ENCODE assay signal across 24 cellular contexts in the genomic region with DNA sequence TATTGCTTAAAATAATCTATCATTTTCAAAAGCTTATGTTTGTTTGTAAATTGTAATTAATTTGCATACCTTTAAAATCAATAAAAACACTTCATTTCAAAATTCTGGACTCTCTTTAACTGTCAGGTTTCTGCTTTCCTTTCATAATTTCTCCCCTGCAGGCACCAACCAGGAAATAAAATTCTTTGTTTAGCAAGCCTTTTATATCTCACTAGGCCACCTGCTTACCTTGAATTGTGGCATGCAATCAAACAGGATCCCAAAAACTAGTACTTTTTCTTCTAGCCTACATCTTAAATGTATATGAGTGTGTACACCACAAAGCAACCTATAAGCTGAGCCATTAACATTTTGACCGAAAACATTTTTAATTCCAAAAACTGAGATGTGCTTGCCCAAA.
"Had no signal": no experiment of that assay in that cellular context is flagged by ENCODE, and none has a peak within 500 bp of the region (broad histone marks: within the 10 kb centered on the region; RNA-seq: fewer than 3 reads in every experiment).

No MANE protein-coding gene starts in this region.

- H3K4me3 Mint-ChIP-seq: activated naive CD8-positive, alpha-beta T cell; activated T-cell treated with anti-CD3 and anti-CD28 coated beads, Interleukin-2, amount 50 U/mL, for 24 hours; activated T-helper 17 cell treated with anti-CD3 and anti-CD28 coated beads, Interleukin-2, amount 50 U/mL, for 72 hours; natural killer cell treated with Interleukin-12 subunit alpha and Interleukin-12 subunit beta and Interleukin-15 and Interleukin-18, amount 100 ng/mL, for 72 hours had no signal

- H3K27me3 ChIP-seq: adrenal gland, ascending aorta, brain microvascular endothelial cell, ovary, spleen, upper lobe of left lung had no signal

- H3K9me3 Mint-ChIP-seq: activated T-cell treated with anti-CD3 and anti-CD28 coated beads, Interleukin-2, amount 50 U/mL, for 24 hours; activated T-helper 17 cell treated with anti-CD3 and anti-CD28 coated beads, Interleukin-2, amount 50 U/mL, for 72 hours had no signal

- DNase-seq: activated CD8-positive, alpha-beta memory T cell treated with anti-CD3 and anti-CD28 coated beads for 24 hours; activated CD8-positive, alpha-beta memory T cell treated with anti-CD3 and anti-CD28 coated beads, Interleukin-2, amount 50 U/mL, for 4 hours; activated T-cell treated with anti-CD3 and anti-CD28 coated beads, Interleukin-2, amount 50 U/mL, for 24 hours; adrenal gland; brain microvascular endothelial cell; caudate nucleus; effector memory CD4-positive, alpha-beta T cell; foreskin melanocyte; hippocampal formation; kidney glomerular epithelial cell; left ventricle myocardium inferior; midbrain; ovary; spleen; stimulated activated CD4-positive, alpha-beta T cell treated with anti-CD3 and anti-CD28 coated beads, Interleukin-4, amount 100 ng/mL, for 1 hour; stimulated activated naive CD4-positive, alpha-beta T cell; T-helper 9 cell; upper lobe of left lung had no signal

- H3K9me3 ChIP-seq: adrenal gland, ascending aorta, ovary, prostate gland, thoracic aorta, upper lobe of left lung had no signal

- H3K4me1 Mint-ChIP-seq: activated T-helper 17 cell treated with anti-CD3 and anti-CD28 coated beads, Interleukin-2, amount 50 U/mL, for 72 hours had no signal

- H3K27ac ChIP-seq: adrenal gland, ascending aorta, brain microvascular endothelial cell, left ventricle myocardium inferior, ovary, prostate gland, spleen, thoracic aorta, upper lobe of left lung had no signal

- H3K4me3 ChIP-seq: adrenal gland, ascending aorta, left ventricle myocardium inferior, ovary, prostate gland, spleen, thoracic aorta, upper lobe of left lung had no signal

- H3K36me3 ChIP-seq: adrenal gland, ascending aorta, brain microvascular endothelial cell, left ventricle myocardium inferior, ovary, prostate gland, spleen, thoracic aorta, upper lobe of left lung had no signal

- H3K36me3 Mint-ChIP-seq: activated naive CD8-positive, alpha-beta T cell; natural killer cell treated with Interleukin-12 subunit alpha and Interleukin-12 subunit beta and Interleukin-15 and Interleukin-18, amount 100 ng/mL, for 72 hours had no signal

- H3K4me1 ChIP-seq: adrenal gland, ascending aorta, left ventricle myocardium inferior, prostate gland, spleen, upper lobe of left lung had no signal

- H3K27ac Mint-ChIP-seq: activated naive CD8-positive, alpha-beta T cell; activated T-cell treated with anti-CD3 and anti-CD28 coated beads, Interleukin-2, amount 50 U/mL, for 24 hours; activated T-helper 17 cell treated with anti-CD3 and anti-CD28 coated beads, Interleukin-2, amount 50 U/mL, for 72 hours; natural killer cell treated with Interleukin-12 subunit alpha and Interleukin-12 subunit beta and Interleukin-15 and Interleukin-18, amount 100 ng/mL, for 72 hours had no signal

- H3K27me3 Mint-ChIP-seq: activated T-cell treated with anti-CD3 and anti-CD28 coated beads, Interleukin-2, amount 50 U/mL, for 24 hours; natural killer cell treated with Interleukin-12 subunit alpha and Interleukin-12 subunit beta and Interleukin-15 and Interleukin-18, amount 100 ng/mL, for 72 hours had no signal
